ENCODE assay signal across 8 cellular contexts in the genomic region with DNA sequence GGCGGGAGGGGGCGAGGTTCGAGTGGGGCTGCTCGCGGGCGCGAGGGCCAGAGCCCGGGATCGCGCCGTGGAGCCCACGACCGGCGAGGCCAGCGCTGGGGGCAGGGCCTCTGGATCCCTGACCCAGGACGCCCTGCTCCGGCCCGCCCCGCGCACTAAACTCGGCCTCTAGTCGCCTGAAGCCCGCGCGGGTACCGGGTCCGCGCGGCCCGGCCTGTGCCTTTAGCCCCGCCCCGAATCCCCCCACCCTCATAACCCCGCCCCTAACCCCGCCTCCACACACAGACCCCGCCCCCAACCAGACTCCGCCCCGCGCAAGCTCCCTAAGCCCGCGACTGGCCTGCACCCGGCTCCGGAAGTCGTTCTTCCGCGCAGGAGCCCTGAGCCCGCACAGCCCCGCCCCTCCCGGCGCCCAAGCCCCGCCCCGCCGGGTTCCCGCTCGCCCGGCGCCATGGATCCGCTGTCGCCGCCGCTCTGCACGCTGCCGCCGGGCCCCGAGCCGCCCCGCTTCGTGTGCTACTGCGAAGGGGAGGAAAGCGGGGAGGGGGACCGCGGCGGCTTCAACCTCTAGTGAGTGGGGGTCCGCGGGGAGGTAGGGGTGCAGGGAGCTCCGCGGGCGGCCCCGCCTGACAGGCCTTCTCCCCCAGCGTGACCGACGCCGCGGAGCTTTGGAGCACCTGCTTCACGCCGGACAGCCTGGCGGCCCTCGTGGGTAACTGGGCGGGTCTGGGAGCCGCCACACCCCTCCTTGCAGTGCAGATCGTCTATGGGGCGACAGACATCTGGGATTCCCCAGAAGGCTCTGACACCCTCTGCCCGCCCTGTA. TPM values are rescaled to one million over a fixed set of nuclear protein-coding genes. Genes with fewer than 3 reads are reported as not detected.
DNase-seq lines count a peak whose midpoint lies in the region; ATAC-seq and TF ChIP-seq lines count a peak whose summit lies in the region.

A gene with protein sequence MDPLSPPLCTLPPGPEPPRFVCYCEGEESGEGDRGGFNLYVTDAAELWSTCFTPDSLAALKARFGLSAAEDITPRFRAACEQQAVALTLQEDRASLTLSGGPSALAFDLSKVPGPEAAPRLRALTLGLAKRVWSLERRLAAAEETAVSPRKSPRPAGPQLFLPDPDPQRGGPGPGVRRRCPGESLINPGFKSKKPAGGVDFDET (plus strand): TSS at position 430 of the 826 bp plus-strand sequence. CDS start 22 bp downstream, at position 452.

- H3K4me3 ChIP-seq in esophagus muscularis mucosa: peak within 1 kb of the TSS; percentile 67 to 86 (median 74)

- peak; percentile 67 for ATAC-seq in GM21447 (IDR thresholded peaks at IDR 0.05; ENCODE audit: unreplicated experiment)
- peak; percentile 91 for ATAC-seq in activated T-cell treated with anti-CD3 and anti-CD28 coated beads, Interleukin-2, amount 50 U/mL, for 4 hours

- no peak for TF ChIP-seq EP300 in esophagus muscularis mucosa (IDR thresholded peaks at IDR 0.05)

- no peak for TF ChIP-seq POLR2A in esophagus muscularis mucosa (IDR thresholded peaks at IDR 0.05; ENCODE audit: low read depth)

- peaks cover 2% of the 10 kb centered on the region for H3K36me3 Mint-ChIP-seq in activated T-cell treated with anti-CD3 and anti-CD28 coated beads, Interleukin-2, amount 50 U/mL, for 4 hours (ENCODE audit: insufficient read depth)

- peaks cover under 1% of the 10 kb centered on the region for H3K27me3 Mint-ChIP-seq in activated T-cell treated with anti-CD3 and anti-CD28 coated beads, Interleukin-2, amount 50 U/mL, for 4 hours (ENCODE audit: low read depth)

- 9% methylated on average over 28 of the region's 92 CpGs for WGBS in esophagus muscularis mucosa

- peaks cover 32 to 57% (median 47%) of the 10 kb centered on the region in 4 donors for H3K4me1 ChIP-seq in esophagus muscularis mucosa

- no peaks in the 10 kb centered on the region for H3K9me3 Mint-ChIP-seq in activated T-cell treated with anti-CD3 and anti-CD28 coated beads, Interleukin-2, amount 50 U/mL, for 4 hours

- H3K27me3 ChIP-seq in esophagus muscularis mucosa: peaks cover 0 to 52% (median 14%) of the 10 kb centered on the region in 4 donors

- intact Hi-C loops in esophagus muscularis mucosa (cut with DNase I): loop anchor here (5.0 kb wide), 1 partner anchor 45 kb away; the partner anchor contains the start of gene C8G

- H3K4me3 Mint-ChIP-seq in activated T-cell treated with anti-CD3 and anti-CD28 coated beads, Interleukin-2, amount 50 U/mL, for 4 hours: peak within 1 kb of the TSS; percentile 87

- peak within 1 kb of the TSS; percentile 87 to 91 (median 88) for H3K27ac ChIP-seq in esophagus muscularis mucosa (replicated peaks in 1 of 4)

- H3K4me1 Mint-ChIP-seq in activated T-cell treated with anti-CD3 and anti-CD28 coated beads, Interleukin-2, amount 50 U/mL, for 4 hours (ENCODE audit: low read depth): peaks cover 26% of the 10 kb centered on the region

- peaks cover 4 to 18% (median 14%) of the 10 kb centered on the region in 4 donors for H3K36me3 ChIP-seq in esophagus muscularis mucosa

- DNase-seq in DMS153 (lab: John Stamatoyannopoulos, UW) (peak; percentile 76), HuH-7 (ENCODE audit: low spot score) (peak; percentile 99), esophagus muscularis mucosa (ENCODE audit: extremely low spot score) (peak; percentile 96), myocyte (ENCODE audit: low read depth) (peak; percentile 86)
- peak; percentile 94 for DNase-seq in activated T-cell treated with anti-CD3 and anti-CD28 coated beads, Interleukin-2, amount 50 U/mL, for 4 hours
- peak; percentile 80 to 91 for DNase-seq in stimulated activated CD8-positive, alpha-beta memory T cell treated with anti-CD3 and anti-CD28 coated beads, Interleukin-7, amount 100 ng/mL, for 4 hours (ENCODE audit: low read depth in 2 of 2)

- no peaks in the 10 kb centered on the region for H3K9me3 ChIP-seq in esophagus muscularis mucosa

- TF ChIP-seq CTCF in esophagus muscularis mucosa (IDR thresholded peaks at IDR 0.05): no peak

TF ChIP-seq in PFSK-1, 5 proteins besides CTCF, POLR2A, EP300 and RAD21:
- no peak for TF ChIP-seq TAF1 (IDR thresholded peaks at IDR 0.05; ENCODE audit: borderline replicate concordance, insufficient read depth, low read length)
- TF ChIP-seq FOXP2 (optimal IDR thresholded peaks at IDR 0.05; ENCODE audit: borderline replicate concordance, extremely low read depth, extremely low read length, insufficient read depth): no peak
- no peak for TF ChIP-seq SIN3A (IDR thresholded peaks at IDR 0.05; ENCODE audit: borderline replicate concordance, insufficient read depth, low read length)
- TF ChIP-seq POLR2AphosphoS5 (IDR thresholded peaks at IDR 0.05; ENCODE audit: low read depth, low read length): peak; percentile 61; the same call in 1 of the 2 replicates
TF ChIP-seq in PFSK-1: peak in this region for 1.

RNA-seq across cellular contexts. Expression of the gene that starts here (rescaled TPM):
- 61.8 TPM for polyA plus RNA-seq in PFSK-1 (2012; ENCODE audit: insufficient read length, low read depth)
- total RNA-seq in activated T-cell treated with anti-CD3 and anti-CD28 coated beads, Interleukin-2, amount 50 U/mL, for 4 hours: 100 to 1,000 TPM; 106 to 126 (median 123) TPM
- total RNA-seq in esophagus muscularis mucosa: 10 to 100 TPM; 28.8 to 39.9 (median 37.8) TPM
- 57.3 and 67.3 TPM in 2 replicates for total RNA-seq in myocyte
- 31.0 TPM for polyA plus RNA-seq in myocyte (2012)

Comparison
In these comparisons a context has a peak if more than half of its experiments do, and no peak if none do; other contexts are left out.
1. Peak in every context shown above with its lines: DNase-seq, ATAC-seq, H3K4me3 ChIP-seq and H3K27ac ChIP-seq.